Comparison of ENCODE assay signal across 1 cellular context in the genomic region with DNA sequence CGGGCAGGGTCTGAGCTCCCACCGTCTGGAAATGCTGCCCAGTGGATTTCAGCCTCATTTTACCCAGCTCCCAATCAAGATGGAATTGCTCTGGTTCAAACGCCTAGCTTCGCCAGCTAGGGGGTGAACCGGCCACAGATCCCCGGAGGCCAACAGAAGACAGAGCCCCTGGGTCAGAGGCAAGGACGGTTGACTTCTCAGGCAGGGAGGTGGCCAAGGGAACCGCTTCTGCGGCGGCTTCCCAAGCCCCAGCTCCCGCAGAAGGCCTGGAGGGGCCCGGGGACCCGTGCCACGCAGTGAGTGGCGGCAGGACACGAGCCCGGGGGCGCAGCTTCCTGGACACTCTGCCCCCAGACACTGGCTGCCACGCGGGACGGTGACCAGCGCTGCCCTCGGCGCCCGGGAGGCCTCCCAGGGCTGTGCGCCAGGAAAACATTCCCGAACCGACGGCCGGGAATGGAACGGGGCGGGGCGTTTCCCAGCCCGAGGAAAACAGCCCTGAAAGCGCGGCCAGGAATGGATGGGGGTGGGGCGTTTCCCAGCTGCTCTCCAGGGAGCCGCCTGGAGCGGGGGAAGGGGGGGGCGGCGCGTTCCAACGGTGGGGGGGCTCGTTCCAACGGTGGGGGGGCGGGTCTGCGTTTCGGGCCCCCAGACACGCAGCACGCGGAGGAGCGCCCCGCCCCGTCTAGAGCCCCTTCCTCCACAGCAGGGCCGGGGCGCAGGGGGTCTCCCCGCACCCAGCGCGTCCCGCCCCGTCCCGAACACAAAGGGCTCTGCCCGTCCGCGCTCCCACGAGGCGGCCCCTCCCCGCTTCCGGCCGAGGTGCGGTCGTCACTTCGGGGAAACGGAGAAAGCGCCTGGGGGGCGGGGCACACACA.
TF ChIP-seq lines count a peak whose summit lies in the region.

No MANE protein-coding gene starts in this region.

TF ChIP-seq in GM12878, 131 proteins besides CTCF, POLR2A, EP300 and RAD21 (continues in another document):
- TF ChIP-seq MEF2B (IDR thresholded peaks at IDR 0.05; ENCODE audit: partially characterized antibody, poor library complexity, severe bottlenecking) (peak; percentile 44), FOS (IDR thresholded peaks at IDR 0.05; ENCODE audit: borderline replicate concordance, extremely low read depth, insufficient read length) (no peak), KAT2A (conservative IDR thresholded peaks at IDR 0.05; ENCODE audit: control insufficient read depth, low read depth, low read length) (no peak), MYC (IDR thresholded peaks at IDR 0.05; ENCODE audit: insufficient read depth, insufficient read length, insufficient replicate concordance, low read length, severe bottlenecking) (no peak), ESRRA (IDR thresholded peaks at IDR 0.05; ENCODE audit: low read length) (no peak), ZSCAN29 (IDR thresholded peaks at IDR 0.05) (no peak), BACH1 (IDR thresholded peaks at IDR 0.05; ENCODE audit: borderline replicate concordance) (peak; percentile 81), POLR2AphosphoS2 (IDR thresholded peaks at IDR 0.05; ENCODE audit: low read depth, low read length) (no peak; the same call in 1 of the 2 replicates), NR2C2 (IDR thresholded peaks at IDR 0.05; ENCODE audit: borderline replicate concordance, control insufficient read depth, insufficient read length, low read depth) (no peak), SMC3 (IDR thresholded peaks at IDR 0.05; ENCODE audit: borderline replicate concordance, low read length) (no peak), TBL1XR1 (IDR thresholded peaks at IDR 0.05; ENCODE audit: low read depth, low read length) (no peak), CBX3 (IDR thresholded peaks at IDR 0.05; ENCODE audit: borderline replicate concordance, low read depth) (no peak), CBX5 (IDR thresholded peaks at IDR 0.05; ENCODE audit: low read depth) (no peak), HDAC2 (IDR thresholded peaks at IDR 0.05) (no peak), SP1 (IDR thresholded peaks at IDR 0.05; ENCODE audit: low read depth, low read length) (peak; percentile 10), TCF3 (IDR thresholded peaks at IDR 0.05; ENCODE audit: borderline replicate concordance, insufficient read depth, low read depth, low read length) (0 out of 2 replicates have a peak, but pooled peaks have one; percentile 26), JUND (IDR thresholded peaks at IDR 0.05; ENCODE audit: low read depth, low read length) (no peak), NRF1 (conservative IDR thresholded peaks at IDR 0.05; ENCODE audit: low read depth, low read length) (no peak), SUPT20H (IDR thresholded peaks at IDR 0.05; ENCODE audit: borderline replicate concordance, control insufficient read depth, low read depth, low read length) (no peak), FOXM1 (IDR thresholded peaks at IDR 0.05; ENCODE audit: low read depth, low read length) (no peak), NR2F1 (conservative IDR thresholded peaks at IDR 0.05) (no peak), POLR2AphosphoS5 (IDR thresholded peaks at IDR 0.05; ENCODE audit: low read length) (peak; percentile 72), RB1 (IDR thresholded peaks at IDR 0.05; ENCODE audit: borderline replicate concordance) (no peak), BHLHE40 (IDR thresholded peaks at IDR 0.05; ENCODE audit: borderline replicate concordance in 1 of 2, low read depth in 2 of 2, low read length in 1 of 2) (peak in 1 of 2 experiments; percentile 47; a peak in 2 of 4 replicates), YBX1 (IDR thresholded peaks at IDR 0.05) (no peak), STAT3 (IDR thresholded peaks at IDR 0.05; ENCODE audit: low read depth, low read length) (no peak), TCF7 (IDR thresholded peaks at IDR 0.05; ENCODE audit: borderline replicate concordance) (no peak), ETV6 (conservative IDR thresholded peaks at IDR 0.05 in 1 of 2, IDR thresholded peaks at IDR 0.05 in 1 of 2; ENCODE audit: borderline replicate concordance in 1 of 2, low read depth in 1 of 2) (0 out of 4 replicates have a peak, but pooled peaks of 1 of the 2 experiments have one; percentile 39), SIX5 (IDR thresholded peaks at IDR 0.05; ENCODE audit: low read depth, low read length, severe bottlenecking) (no peak), BCL11A (IDR thresholded peaks at IDR 0.05; ENCODE audit: low read depth, low read length) (no peak; the same call in 1 of the 2 replicates), ZNF217 (IDR thresholded peaks at IDR 0.05) (no peak), MXI1 (IDR thresholded peaks at IDR 0.05; ENCODE audit: low read depth, low read length) (no peak), TCF12 (IDR thresholded peaks at IDR 0.05; ENCODE audit: low read depth, low read length) (0 out of 2 replicates have a peak, but pooled peaks have one; percentile 20), LARP7 (IDR thresholded peaks at IDR 0.05) (no peak; the same call in 1 of the 2 replicates), ZNF24 (IDR thresholded peaks at IDR 0.05) (no peak), SREBF1 (IDR thresholded peaks at IDR 0.05; ENCODE audit: low read length) (no peak), NBN (IDR thresholded peaks at IDR 0.05) (no peak)
- TF ChIP-seq, protein P1, sequence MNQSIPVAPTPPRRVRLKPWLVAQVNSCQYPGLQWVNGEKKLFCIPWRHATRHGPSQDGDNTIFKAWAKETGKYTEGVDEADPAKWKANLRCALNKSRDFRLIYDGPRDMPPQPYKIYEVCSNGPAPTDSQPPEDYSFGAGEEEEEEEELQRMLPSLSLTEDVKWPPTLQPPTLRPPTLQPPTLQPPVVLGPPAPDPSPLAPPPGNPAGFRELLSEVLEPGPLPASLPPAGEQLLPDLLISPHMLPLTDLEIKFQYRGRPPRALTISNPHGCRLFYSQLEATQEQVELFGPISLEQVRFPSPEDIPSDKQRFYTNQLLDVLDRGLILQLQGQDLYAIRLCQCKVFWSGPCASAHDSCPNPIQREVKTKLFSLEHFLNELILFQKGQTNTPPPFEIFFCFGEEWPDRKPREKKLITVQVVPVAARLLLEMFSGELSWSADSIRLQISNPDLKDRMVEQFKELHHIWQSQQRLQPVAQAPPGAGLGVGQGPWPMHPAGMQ (IDR thresholded peaks at IDR 0.05; ENCODE audit: borderline replicate concordance): no peak
- TF ChIP-seq, protein P2, sequence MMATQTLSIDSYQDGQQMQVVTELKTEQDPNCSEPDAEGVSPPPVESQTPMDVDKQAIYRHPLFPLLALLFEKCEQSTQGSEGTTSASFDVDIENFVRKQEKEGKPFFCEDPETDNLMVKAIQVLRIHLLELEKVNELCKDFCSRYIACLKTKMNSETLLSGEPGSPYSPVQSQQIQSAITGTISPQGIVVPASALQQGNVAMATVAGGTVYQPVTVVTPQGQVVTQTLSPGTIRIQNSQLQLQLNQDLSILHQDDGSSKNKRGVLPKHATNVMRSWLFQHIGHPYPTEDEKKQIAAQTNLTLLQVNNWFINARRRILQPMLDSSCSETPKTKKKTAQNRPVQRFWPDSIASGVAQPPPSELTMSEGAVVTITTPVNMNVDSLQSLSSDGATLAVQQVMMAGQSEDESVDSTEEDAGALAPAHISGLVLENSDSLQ (IDR thresholded peaks at IDR 0.05): peak; percentile 15; the same call in 1 of the 2 replicates
- TF ChIP-seq, protein P3, sequence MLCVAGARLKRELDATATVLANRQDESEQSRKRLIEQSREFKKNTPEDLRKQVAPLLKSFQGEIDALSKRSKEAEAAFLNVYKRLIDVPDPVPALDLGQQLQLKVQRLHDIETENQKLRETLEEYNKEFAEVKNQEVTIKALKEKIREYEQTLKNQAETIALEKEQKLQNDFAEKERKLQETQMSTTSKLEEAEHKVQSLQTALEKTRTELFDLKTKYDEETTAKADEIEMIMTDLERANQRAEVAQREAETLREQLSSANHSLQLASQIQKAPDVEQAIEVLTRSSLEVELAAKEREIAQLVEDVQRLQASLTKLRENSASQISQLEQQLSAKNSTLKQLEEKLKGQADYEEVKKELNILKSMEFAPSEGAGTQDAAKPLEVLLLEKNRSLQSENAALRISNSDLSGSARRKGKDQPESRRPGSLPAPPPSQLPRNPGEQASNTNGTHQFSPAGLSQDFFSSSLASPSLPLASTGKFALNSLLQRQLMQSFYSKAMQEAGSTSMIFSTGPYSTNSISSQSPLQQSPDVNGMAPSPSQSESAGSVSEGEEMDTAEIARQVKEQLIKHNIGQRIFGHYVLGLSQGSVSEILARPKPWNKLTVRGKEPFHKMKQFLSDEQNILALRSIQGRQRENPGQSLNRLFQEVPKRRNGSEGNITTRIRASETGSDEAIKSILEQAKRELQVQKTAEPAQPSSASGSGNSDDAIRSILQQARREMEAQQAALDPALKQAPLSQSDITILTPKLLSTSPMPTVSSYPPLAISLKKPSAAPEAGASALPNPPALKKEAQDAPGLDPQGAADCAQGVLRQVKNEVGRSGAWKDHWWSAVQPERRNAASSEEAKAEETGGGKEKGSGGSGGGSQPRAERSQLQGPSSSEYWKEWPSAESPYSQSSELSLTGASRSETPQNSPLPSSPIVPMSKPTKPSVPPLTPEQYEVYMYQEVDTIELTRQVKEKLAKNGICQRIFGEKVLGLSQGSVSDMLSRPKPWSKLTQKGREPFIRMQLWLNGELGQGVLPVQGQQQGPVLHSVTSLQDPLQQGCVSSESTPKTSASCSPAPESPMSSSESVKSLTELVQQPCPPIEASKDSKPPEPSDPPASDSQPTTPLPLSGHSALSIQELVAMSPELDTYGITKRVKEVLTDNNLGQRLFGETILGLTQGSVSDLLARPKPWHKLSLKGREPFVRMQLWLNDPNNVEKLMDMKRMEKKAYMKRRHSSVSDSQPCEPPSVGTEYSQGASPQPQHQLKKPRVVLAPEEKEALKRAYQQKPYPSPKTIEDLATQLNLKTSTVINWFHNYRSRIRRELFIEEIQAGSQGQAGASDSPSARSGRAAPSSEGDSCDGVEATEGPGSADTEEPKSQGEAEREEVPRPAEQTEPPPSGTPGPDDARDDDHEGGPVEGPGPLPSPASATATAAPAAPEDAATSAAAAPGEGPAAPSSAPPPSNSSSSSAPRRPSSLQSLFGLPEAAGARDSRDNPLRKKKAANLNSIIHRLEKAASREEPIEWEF (IDR thresholded peaks at IDR 0.05; ENCODE audit: insufficient replicate concordance, low read depth, low read length): no peak
- TF ChIP-seq, protein P4, sequence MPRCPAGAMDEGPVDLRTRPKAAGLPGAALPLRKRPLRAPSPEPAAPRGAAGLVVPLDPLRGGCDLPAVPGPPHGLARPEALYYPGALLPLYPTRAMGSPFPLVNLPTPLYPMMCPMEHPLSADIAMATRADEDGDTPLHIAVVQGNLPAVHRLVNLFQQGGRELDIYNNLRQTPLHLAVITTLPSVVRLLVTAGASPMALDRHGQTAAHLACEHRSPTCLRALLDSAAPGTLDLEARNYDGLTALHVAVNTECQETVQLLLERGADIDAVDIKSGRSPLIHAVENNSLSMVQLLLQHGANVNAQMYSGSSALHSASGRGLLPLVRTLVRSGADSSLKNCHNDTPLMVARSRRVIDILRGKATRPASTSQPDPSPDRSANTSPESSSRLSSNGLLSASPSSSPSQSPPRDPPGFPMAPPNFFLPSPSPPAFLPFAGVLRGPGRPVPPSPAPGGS (IDR thresholded peaks at IDR 0.05; ENCODE audit: borderline replicate concordance, insufficient read depth, low read depth, low read length, poor library complexity, severe bottlenecking): no peak
- TF ChIP-seq, protein P5, sequence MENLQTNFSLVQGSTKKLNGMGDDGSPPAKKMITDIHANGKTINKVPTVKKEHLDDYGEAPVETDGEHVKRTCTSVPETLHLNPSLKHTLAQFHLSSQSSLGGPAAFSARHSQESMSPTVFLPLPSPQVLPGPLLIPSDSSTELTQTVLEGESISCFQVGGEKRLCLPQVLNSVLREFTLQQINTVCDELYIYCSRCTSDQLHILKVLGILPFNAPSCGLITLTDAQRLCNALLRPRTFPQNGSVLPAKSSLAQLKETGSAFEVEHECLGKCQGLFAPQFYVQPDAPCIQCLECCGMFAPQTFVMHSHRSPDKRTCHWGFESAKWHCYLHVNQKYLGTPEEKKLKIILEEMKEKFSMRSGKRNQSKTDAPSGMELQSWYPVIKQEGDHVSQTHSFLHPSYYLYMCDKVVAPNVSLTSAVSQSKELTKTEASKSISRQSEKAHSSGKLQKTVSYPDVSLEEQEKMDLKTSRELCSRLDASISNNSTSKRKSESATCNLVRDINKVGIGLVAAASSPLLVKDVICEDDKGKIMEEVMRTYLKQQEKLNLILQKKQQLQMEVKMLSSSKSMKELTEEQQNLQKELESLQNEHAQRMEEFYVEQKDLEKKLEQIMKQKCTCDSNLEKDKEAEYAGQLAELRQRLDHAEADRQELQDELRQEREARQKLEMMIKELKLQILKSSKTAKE (IDR thresholded peaks at IDR 0.05; ENCODE audit: low read depth, poor library complexity, severe bottlenecking): no peak
- TF ChIP-seq, protein P6, sequence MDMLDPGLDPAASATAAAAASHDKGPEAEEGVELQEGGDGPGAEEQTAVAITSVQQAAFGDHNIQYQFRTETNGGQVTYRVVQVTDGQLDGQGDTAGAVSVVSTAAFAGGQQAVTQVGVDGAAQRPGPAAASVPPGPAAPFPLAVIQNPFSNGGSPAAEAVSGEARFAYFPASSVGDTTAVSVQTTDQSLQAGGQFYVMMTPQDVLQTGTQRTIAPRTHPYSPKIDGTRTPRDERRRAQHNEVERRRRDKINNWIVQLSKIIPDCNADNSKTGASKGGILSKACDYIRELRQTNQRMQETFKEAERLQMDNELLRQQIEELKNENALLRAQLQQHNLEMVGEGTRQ (IDR thresholded peaks at IDR 0.05; ENCODE audit: borderline replicate concordance, low read depth, low read length): no peak
- TF ChIP-seq, protein P7, sequence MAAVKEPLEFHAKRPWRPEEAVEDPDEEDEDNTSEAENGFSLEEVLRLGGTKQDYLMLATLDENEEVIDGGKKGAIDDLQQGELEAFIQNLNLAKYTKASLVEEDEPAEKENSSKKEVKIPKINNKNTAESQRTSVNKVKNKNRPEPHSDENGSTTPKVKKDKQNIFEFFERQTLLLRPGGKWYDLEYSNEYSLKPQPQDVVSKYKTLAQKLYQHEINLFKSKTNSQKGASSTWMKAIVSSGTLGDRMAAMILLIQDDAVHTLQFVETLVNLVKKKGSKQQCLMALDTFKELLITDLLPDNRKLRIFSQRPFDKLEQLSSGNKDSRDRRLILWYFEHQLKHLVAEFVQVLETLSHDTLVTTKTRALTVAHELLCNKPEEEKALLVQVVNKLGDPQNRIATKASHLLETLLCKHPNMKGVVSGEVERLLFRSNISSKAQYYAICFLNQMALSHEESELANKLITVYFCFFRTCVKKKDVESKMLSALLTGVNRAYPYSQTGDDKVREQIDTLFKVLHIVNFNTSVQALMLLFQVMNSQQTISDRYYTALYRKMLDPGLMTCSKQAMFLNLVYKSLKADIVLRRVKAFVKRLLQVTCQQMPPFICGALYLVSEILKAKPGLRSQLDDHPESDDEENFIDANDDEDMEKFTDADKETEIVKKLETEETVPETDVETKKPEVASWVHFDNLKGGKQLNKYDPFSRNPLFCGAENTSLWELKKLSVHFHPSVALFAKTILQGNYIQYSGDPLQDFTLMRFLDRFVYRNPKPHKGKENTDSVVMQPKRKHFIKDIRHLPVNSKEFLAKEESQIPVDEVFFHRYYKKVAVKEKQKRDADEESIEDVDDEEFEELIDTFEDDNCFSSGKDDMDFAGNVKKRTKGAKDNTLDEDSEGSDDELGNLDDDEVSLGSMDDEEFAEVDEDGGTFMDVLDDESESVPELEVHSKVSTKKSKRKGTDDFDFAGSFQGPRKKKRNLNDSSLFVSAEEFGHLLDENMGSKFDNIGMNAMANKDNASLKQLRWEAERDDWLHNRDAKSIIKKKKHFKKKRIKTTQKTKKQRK (IDR thresholded peaks at IDR 0.05; ENCODE audit: low read depth, low read length): no peak
- TF ChIP-seq, protein P8, sequence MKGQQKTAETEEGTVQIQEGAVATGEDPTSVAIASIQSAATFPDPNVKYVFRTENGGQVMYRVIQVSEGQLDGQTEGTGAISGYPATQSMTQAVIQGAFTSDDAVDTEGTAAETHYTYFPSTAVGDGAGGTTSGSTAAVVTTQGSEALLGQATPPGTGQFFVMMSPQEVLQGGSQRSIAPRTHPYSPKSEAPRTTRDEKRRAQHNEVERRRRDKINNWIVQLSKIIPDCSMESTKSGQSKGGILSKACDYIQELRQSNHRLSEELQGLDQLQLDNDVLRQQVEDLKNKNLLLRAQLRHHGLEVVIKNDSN (IDR thresholded peaks at IDR 0.05; ENCODE audit: borderline replicate concordance, extremely low read length, insufficient read depth, low read depth, low read length): no peak
